ENCODE assay signal across 1 cellular context in the genomic region with DNA sequence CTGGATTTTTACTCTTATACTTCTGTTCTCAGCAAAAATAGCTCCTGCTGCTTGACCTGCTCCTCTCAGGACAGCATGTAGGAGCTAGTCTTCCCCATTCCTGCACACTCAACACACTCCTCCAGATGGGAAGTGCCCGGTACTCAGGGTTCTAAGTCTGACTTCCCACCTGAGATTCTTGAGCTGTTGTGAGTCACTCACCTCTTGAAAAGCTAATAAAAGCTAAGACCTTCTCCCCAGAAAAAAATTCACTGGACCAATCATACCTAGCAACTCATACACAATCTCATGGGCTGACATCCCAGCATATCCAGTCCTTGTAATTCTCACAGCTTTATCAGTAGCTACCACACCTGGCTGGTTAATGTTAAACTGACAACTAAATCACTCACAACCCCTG.
TF ChIP-seq lines count a peak whose summit lies in the region.

No MANE protein-coding gene starts in this region.

TF ChIP-seq in K562, 482 proteins besides CTCF, POLR2A, EP300 and RAD21 (continued from another document):
- TF ChIP-seq, protein P1, sequence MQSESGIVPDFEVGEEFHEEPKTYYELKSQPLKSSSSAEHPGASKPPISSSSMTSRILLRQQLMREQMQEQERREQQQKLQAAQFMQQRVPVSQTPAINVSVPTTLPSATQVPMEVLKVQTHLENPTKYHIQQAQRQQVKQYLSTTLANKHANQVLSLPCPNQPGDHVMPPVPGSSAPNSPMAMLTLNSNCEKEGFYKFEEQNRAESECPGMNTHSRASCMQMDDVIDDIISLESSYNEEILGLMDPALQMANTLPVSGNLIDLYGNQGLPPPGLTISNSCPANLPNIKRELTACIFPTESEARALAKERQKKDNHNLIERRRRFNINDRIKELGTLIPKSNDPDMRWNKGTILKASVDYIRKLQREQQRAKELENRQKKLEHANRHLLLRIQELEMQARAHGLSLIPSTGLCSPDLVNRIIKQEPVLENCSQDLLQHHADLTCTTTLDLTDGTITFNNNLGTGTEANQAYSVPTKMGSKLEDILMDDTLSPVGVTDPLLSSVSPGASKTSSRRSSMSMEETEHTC (IDR thresholded peaks at IDR 0.05), result no peak
- TF ChIP-seq U2AF1 (optimal IDR thresholded peaks at IDR 0.05; ENCODE audit: low read depth, low read length) (no peak), ZNF644 (tag; IDR thresholded peaks at IDR 0.05; ENCODE audit: low read depth) (no peak), POLR3G (IDR thresholded peaks at IDR 0.05; ENCODE audit: extremely low read depth, insufficient read length, insufficient replicate concordance) (no peak)
- TF ChIP-seq, protein P2, sequence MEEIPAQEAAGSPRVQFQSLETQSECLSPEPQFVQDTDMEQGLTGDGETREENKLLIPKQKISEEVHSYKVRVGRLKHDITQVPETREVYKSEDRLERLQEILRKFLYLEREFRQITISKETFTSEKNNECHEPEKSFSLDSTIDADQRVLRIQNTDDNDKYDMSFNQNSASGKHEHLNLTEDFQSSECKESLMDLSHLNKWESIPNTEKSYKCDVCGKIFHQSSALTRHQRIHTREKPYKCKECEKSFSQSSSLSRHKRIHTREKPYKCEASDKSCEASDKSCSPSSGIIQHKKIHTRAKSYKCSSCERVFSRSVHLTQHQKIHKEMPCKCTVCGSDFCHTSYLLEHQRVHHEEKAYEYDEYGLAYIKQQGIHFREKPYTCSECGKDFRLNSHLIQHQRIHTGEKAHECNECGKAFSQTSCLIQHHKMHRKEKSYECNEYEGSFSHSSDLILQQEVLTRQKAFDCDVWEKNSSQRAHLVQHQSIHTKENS (CRISPR knock-in tag; IDR thresholded peaks at IDR 0.05), result no peak
